1 cellular context compared by ENCODE assay signal in the genomic region with DNA sequence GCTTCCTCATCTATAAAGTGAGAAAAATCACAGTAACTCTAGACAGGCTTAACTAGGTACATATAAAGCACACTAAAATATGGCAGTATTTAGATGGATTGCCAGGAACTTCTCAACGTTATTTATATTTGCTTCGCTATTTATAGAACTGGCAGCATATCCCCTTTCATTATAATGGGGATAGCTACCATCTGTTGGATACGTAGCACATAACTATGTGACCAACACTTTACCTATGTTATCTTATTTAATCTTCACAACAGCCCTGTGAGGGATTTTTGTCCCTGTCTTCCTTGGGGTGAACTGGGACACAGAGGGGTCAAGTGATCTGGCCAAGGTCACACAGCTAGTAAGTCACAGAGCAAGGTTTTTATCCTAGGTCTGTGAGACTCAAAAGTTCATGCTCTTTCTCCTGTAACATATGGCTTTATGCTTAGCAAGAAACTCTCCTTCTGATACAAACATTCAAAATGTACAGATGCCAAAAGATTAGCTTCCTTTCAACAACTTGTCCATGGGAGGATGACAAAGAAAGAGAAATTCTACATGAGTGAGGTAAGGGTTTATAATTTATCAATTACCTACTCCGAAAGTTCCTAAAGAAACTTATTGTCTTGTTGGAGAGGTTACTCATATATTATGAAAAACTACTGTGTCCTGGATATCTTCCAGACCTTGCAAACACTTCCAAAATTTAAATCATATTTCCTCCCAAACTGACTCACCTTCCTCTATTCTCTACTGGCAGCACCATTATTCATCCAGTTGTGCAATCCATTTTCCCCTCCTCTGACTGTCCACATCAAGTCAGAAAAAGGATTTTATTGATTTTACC.
TF ChIP-seq lines count a peak whose summit lies in the region.

No MANE protein-coding gene starts in this region.

TF ChIP-seq in SK-N-SH, 30 proteins besides CTCF, POLR2A, EP300 and RAD21 (continued from another document):
- TF ChIP-seq, protein P1, sequence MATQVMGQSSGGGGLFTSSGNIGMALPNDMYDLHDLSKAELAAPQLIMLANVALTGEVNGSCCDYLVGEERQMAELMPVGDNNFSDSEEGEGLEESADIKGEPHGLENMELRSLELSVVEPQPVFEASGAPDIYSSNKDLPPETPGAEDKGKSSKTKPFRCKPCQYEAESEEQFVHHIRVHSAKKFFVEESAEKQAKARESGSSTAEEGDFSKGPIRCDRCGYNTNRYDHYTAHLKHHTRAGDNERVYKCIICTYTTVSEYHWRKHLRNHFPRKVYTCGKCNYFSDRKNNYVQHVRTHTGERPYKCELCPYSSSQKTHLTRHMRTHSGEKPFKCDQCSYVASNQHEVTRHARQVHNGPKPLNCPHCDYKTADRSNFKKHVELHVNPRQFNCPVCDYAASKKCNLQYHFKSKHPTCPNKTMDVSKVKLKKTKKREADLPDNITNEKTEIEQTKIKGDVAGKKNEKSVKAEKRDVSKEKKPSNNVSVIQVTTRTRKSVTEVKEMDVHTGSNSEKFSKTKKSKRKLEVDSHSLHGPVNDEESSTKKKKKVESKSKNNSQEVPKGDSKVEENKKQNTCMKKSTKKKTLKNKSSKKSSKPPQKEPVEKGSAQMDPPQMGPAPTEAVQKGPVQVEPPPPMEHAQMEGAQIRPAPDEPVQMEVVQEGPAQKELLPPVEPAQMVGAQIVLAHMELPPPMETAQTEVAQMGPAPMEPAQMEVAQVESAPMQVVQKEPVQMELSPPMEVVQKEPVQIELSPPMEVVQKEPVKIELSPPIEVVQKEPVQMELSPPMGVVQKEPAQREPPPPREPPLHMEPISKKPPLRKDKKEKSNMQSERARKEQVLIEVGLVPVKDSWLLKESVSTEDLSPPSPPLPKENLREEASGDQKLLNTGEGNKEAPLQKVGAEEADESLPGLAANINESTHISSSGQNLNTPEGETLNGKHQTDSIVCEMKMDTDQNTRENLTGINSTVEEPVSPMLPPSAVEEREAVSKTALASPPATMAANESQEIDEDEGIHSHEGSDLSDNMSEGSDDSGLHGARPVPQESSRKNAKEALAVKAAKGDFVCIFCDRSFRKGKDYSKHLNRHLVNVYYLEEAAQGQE (IDR thresholded peaks at IDR 0.05; ENCODE audit: low read depth, low read length) = no peak
- TF ChIP-seq, protein P2, sequence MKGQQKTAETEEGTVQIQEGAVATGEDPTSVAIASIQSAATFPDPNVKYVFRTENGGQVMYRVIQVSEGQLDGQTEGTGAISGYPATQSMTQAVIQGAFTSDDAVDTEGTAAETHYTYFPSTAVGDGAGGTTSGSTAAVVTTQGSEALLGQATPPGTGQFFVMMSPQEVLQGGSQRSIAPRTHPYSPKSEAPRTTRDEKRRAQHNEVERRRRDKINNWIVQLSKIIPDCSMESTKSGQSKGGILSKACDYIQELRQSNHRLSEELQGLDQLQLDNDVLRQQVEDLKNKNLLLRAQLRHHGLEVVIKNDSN (IDR thresholded peaks at IDR 0.05; ENCODE audit: borderline replicate concordance, low read depth) = no peak
- TF ChIP-seq RFX5 (IDR thresholded peaks at IDR 0.05; ENCODE audit: low read length) (no peak), EZH2phosphoT487 (IDR thresholded peaks at IDR 0.05; ENCODE audit: borderline replicate concordance, low read depth) (no peak), RCOR1 (IDR thresholded peaks at IDR 0.05; ENCODE audit: low read length) (no peak), MXI1 (IDR thresholded peaks at IDR 0.05; ENCODE audit: low read depth, low read length) (no peak), FOSL2 (IDR thresholded peaks at IDR 0.05; ENCODE audit: borderline replicate concordance, low read depth) (no peak), TCF12 (IDR thresholded peaks at IDR 0.05) (no peak), RXRA (IDR thresholded peaks at IDR 0.05; ENCODE audit: borderline replicate concordance, low read depth) (no peak), GATA2 (CRISPR knock-in tag; IDR thresholded peaks at IDR 0.05) (no peak)
